In the genomic region with DNA sequence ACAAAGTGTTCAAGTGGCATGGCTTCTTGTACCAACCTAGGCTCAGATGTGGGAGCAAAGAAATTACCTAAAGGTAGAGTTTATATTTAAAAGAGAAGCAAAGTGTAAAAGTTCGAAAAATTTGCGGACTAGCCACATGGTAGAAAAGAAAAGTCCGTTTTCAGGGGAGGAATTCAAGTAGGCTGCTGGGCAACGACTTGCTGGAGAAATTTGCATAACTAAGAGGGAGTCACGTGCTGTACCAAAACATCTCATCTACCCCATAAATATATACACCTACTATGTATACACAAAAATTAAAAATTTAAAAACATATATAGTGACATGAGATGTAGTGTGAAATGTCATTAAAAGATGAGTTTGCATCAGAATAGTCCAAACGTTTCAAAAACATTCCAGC, we compare ENCODE assay signal across 17 cellular contexts. TPM values are rescaled to one million over a fixed set of nuclear protein-coding genes. Genes with fewer than 3 reads are reported as not detected.
DNase-seq lines count a peak whose midpoint lies in the region; ATAC-seq and TF ChIP-seq lines count a peak whose summit lies in the region.
"Had no signal": no experiment of that assay in that cellular context is flagged by ENCODE, and none has a peak within 500 bp of the region (broad histone marks: within the 10 kb centered on the region; RNA-seq: fewer than 3 reads in every experiment).

No MANE protein-coding gene starts in this region.

- H3K4me3 ChIP-seq in NB4 (ENCODE audit: low read depth, low read length), result peak overlapping the region; percentile 39
- H3K4me3 ChIP-seq: A549, SJSA1 had no signal

- H3K4me3 Mint-ChIP-seq in CD14-positive monocyte, result no peak overlapping the region
- no peak overlapping the region for H3K4me3 Mint-ChIP-seq in dendritic cell treated with granulocyte-macrophage colony-stimulating factor and Interleukin-4, amounts not matched to agents 40 ng/mL and 50 ng/mL, for 4 days
- no peak overlapping the region for H3K4me3 Mint-ChIP-seq in stimulated activated naive B cell treated with anti-CD40 and anti-IgM and Interleukin-4, amounts not matched to agents 10 μg/mL and 1 μg/mL and 100 μg/mL, for 72 hours

- peaks cover 0 to 4% (median 0%) of the 10 kb centered on the region in 3 donors for H3K27me3 Mint-ChIP-seq in CD14-positive monocyte (ENCODE audit: low read depth in 3 of 3)
- H3K27me3 Mint-ChIP-seq in dendritic cell treated with granulocyte-macrophage colony-stimulating factor and Interleukin-4, amounts not matched to agents 40 ng/mL and 50 ng/mL, for 4 days, result peaks cover 8% of the 10 kb centered on the region
- H3K27me3 Mint-ChIP-seq in stimulated activated naive B cell treated with anti-CD40 and anti-IgM and Interleukin-4, amounts not matched to agents 10 μg/mL and 1 μg/mL and 100 μg/mL, for 72 hours, result no peaks in the 10 kb centered on the region

- peaks cover 10 to 13% of the 10 kb centered on the region in 2 donors for H3K36me3 Mint-ChIP-seq in CD14-positive monocyte
- peaks cover 30% of the 10 kb centered on the region for H3K36me3 Mint-ChIP-seq in dendritic cell treated with granulocyte-macrophage colony-stimulating factor and Interleukin-4, amounts not matched to agents 40 ng/mL and 50 ng/mL, for 4 days (ENCODE audit: low read depth)
- H3K36me3 Mint-ChIP-seq in stimulated activated naive B cell treated with anti-CD40 and anti-IgM and Interleukin-4, amounts not matched to agents 10 μg/mL and 1 μg/mL and 100 μg/mL, for 72 hours, result peaks cover 1 to 4% of the 10 kb centered on the region in 2 donors

- TF ChIP-seq CTCF in CD14-positive monocyte (IDR thresholded peaks at IDR 0.05) (no peak), NB4 (IDR thresholded peaks at IDR 0.05; ENCODE audit: low read depth, low read length) (no peak)

- intact Hi-C loops in CD14-positive monocyte (cut with micrococcal nuclease), result no loop called here
- intact Hi-C loops in dendritic cell treated with granulocyte-macrophage colony-stimulating factor and Interleukin-4, amounts not matched to agents 40 ng/mL and 50 ng/mL, for 4 days (cut with micrococcal nuclease), result no loop called here

- H3K4me1 Mint-ChIP-seq in CD14-positive monocyte, result peaks cover 79% of the 10 kb centered on the region
- H3K4me1 Mint-ChIP-seq in dendritic cell treated with granulocyte-macrophage colony-stimulating factor and Interleukin-4, amounts not matched to agents 40 ng/mL and 50 ng/mL, for 4 days (ENCODE audit: low read depth), result peaks cover 59% of the 10 kb centered on the region
- peaks cover 46 to 81% of the 10 kb centered on the region in 2 donors for H3K4me1 Mint-ChIP-seq in stimulated activated naive B cell treated with anti-CD40 and anti-IgM and Interleukin-4, amounts not matched to agents 10 μg/mL and 1 μg/mL and 100 μg/mL, for 72 hours

- no peak for DNase-seq in CD14-positive monocyte (ENCODE audit: low spot score)
- no peak for DNase-seq in NB4 (ENCODE audit: low read depth)
- no peak for DNase-seq in stimulated activated naive B cell treated with anti-CD40 and anti-IgM and Interleukin-4, amounts not matched to agents 10 μg/mL and 1 μg/mL and 100 μg/mL, for 72 hours
- no peak for DNase-seq in NCI-H2171 treated with DMSO at 0.1 percent for 48 hours (lab: John Stamatoyannopoulos, UW)
- DNase-seq in activated naive CD4-positive, alpha-beta T cell treated with Interleukin-2 at 50 U/mL for 16 hours, result no peak
- DNase-seq: BE2C; CD8-positive, alpha-beta T cell; NCI-H1105; NCI-H2029 treated with DMSO at 0.1 percent for 48 hours; NCI-H446; NCI-H526; OCI-M1 had no signal

- peaks cover 0 to 2% (median 0%) of the 10 kb centered on the region in 7 donors for H3K9me3 Mint-ChIP-seq in CD14-positive monocyte
- no peaks in the 10 kb centered on the region for H3K9me3 Mint-ChIP-seq in dendritic cell treated with granulocyte-macrophage colony-stimulating factor and Interleukin-4, amounts not matched to agents 40 ng/mL and 50 ng/mL, for 4 days
- no peaks in the 10 kb centered on the region for H3K9me3 Mint-ChIP-seq in stimulated activated naive B cell treated with anti-CD40 and anti-IgM and Interleukin-4, amounts not matched to agents 10 μg/mL and 1 μg/mL and 100 μg/mL, for 72 hours
- H3K9me3 Mint-ChIP-seq: CD8-positive, alpha-beta T cell had no signal

- no peak for TF ChIP-seq POLR2A in NB4 (IDR thresholded peaks at IDR 0.05; ENCODE audit: extremely low read depth, insufficient read length)

- peak overlapping the region in 6 of 7 donors; percentile 89 to 99 (median 96) for H3K27ac Mint-ChIP-seq in CD14-positive monocyte
- H3K27ac Mint-ChIP-seq in dendritic cell treated with granulocyte-macrophage colony-stimulating factor and Interleukin-4, amounts not matched to agents 40 ng/mL and 50 ng/mL, for 4 days, result peak overlapping the region; percentile 97
- H3K27ac Mint-ChIP-seq in stimulated activated naive B cell treated with anti-CD40 and anti-IgM and Interleukin-4, amounts not matched to agents 10 μg/mL and 1 μg/mL and 100 μg/mL, for 72 hours, result peak overlapping the region; percentile 65

- ATAC-seq in stimulated activated naive B cell treated with anti-CD40 and anti-IgM and Interleukin-4, amounts not matched to agents 10 μg/mL and 1 μg/mL and 100 μg/mL, for 72 hours (replicated peaks), result no peak
- ATAC-seq in HG02759 (IDR thresholded peaks at IDR 0.05; ENCODE audit: unreplicated experiment), result no peak
- ATAC-seq: A549; CD8-positive, alpha-beta T cell; Right ventricle myocardium inferior had no signal

RNA-seq across cellular contexts. Expression of a gene that starts 2.1 kb away (rescaled TPM):
- 10 to 100 TPM; 48.0 to 73.8 TPM for polyA plus RNA-seq in CD14-positive monocyte
- polyA plus RNA-seq: A549 had no signal

RNA-seq across cellular contexts. Expression of a gene that starts 27.8 kb away (rescaled TPM):
- 1 to 10 TPM; 2.2 to 3.4 TPM for polyA plus RNA-seq in CD14-positive monocyte
- polyA plus RNA-seq: A549 had no signal

RNA-seq across cellular contexts. Expression of a gene that starts 48.5 kb away (rescaled TPM):
- not detected for polyA plus RNA-seq in CD14-positive monocyte

RNA-seq across cellular contexts. Expression of a gene that starts 53.8 kb away (rescaled TPM):
- 100 to 1,000 TPM; 516 to 580 TPM for polyA plus RNA-seq in CD14-positive monocyte
- polyA plus RNA-seq: A549 had no signal
